17 cellular contexts compared by ENCODE assay signal in the genomic region with DNA sequence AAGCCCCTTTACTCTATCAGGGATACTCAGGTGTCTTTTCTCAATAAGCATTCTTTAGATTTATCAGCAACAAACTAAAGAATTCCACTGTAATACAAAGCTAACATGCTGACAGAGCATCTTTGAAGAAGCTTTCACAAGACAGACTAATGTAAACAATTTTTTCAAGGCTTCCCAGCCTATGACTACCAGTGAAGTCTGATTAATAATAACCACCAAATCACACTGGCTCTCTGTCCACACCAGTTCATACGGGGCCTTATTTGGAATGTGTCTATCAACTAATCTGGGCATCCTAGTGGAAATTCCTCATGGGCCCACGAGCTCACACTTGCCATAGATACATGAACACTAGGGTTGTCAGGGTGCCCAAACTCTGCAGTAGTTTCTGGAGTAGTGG.
DNase-seq lines count a peak whose midpoint lies in the region; FAIRE-seq and TF ChIP-seq lines count a peak whose summit lies in the region.
"Had no signal": no experiment of that assay in that cellular context is flagged by ENCODE, and none has a peak within 500 bp of the region (broad histone marks: within the 10 kb centered on the region; RNA-seq: fewer than 3 reads in every experiment).

No MANE protein-coding gene starts in this region.

- H3K27ac ChIP-seq in RWPE1 (no peak overlapping the region), epithelial cell of prostate (peak overlapping the region; percentile 41), ascending aorta (no peak overlapping the region), sigmoid colon (peak overlapping the region in 1 of 4 donors; percentile 11)
- H3K27ac ChIP-seq: ovary, testis had no signal

- H3K4me1 Mint-ChIP-seq in nephron, result peaks cover 29% of the 10 kb centered on the region

- H3K4me3 ChIP-seq in ascending aorta (no peak overlapping the region), sigmoid colon (no peak overlapping the region)
- H3K4me3 ChIP-seq: ovary, testis had no signal

- H3K36me3 ChIP-seq in ascending aorta (no peaks in the 10 kb centered on the region), sigmoid colon (no peaks in the 10 kb centered on the region)
- H3K36me3 ChIP-seq: ovary had no signal

- no peak for TF ChIP-seq CTCF in RWPE1 (conservative IDR thresholded peaks at IDR 0.05; ENCODE audit: low read depth)
- TF ChIP-seq CTCF in nephron (IDR thresholded peaks at IDR 0.05; ENCODE audit: unreplicated experiment in 3 of 3), result no peak
- no peak for TF ChIP-seq CTCF in ascending aorta (IDR thresholded peaks at IDR 0.05)
- no peak for TF ChIP-seq CTCF in D721Med (IDR thresholded peaks at IDR 0.05; ENCODE audit: insufficient read depth, missing control alignments)
- TF ChIP-seq CTCF in sigmoid colon (IDR thresholded peaks at IDR 0.05), result no peak

- no peak for FAIRE-seq in D721Med (lab: Jason Lieb, UNC)

- H3K27ac Mint-ChIP-seq in nephron, result peak overlapping the region; percentile 70 to 77 (median 74)
- H3K27ac Mint-ChIP-seq: activated T-helper 1 cell treated with anti-CD3 and anti-CD28 coated beads, Interleukin-12 subunit alpha, Interleukin-12 subunit beta, Interleukin-2, Interleukin-4 antibody, amounts not matched to agents 30 ng/mL and 10 ng/mL and 1 ng/mL, durations not matched to agents 14 hours and 24 hours and 36 hours; memory B cell had no signal

- no peak for TF ChIP-seq EP300 in sigmoid colon (IDR thresholded peaks at IDR 0.05)

- WGBS in sigmoid colon, 2 donors, result 75 to 83% methylated on average over 2 of the region's 2 CpGs

- POLR2A ChIA-PET in RWPE1 (lab: Yijun Ruan, JAX; ENCODE audit: low non-redundant PET), result no interaction called here

- no peaks in the 10 kb centered on the region for H3K9me3 ChIP-seq in ascending aorta
- no peaks in the 10 kb centered on the region for H3K9me3 ChIP-seq in sigmoid colon
- H3K9me3 ChIP-seq: ovary, testis had no signal

- intact Hi-C loops in ascending aorta (cut with DNase I) (no loop called here), sigmoid colon (cut with DNase I) (no loop called here)

- no peaks in the 10 kb centered on the region for H3K27me3 ChIP-seq in ascending aorta
- no peaks in the 10 kb centered on the region for H3K27me3 ChIP-seq in sigmoid colon
- H3K27me3 ChIP-seq: ovary, testis had no signal

- H3K4me1 ChIP-seq in ascending aorta, result peaks cover 0 to 10% of the 10 kb centered on the region in 2 donors
- H3K4me1 ChIP-seq in sigmoid colon, result peaks cover 0 to 21% (median 19%) of the 10 kb centered on the region in 4 donors

- H3K4me3 Mint-ChIP-seq in nephron, result no peak overlapping the region
- H3K4me3 Mint-ChIP-seq: activated T-helper 1 cell treated with anti-CD3 and anti-CD28 coated beads, Interleukin-12 subunit alpha, Interleukin-12 subunit beta, Interleukin-2, Interleukin-4 antibody, amounts not matched to agents 30 ng/mL and 10 ng/mL and 1 ng/mL, durations not matched to agents 14 hours and 24 hours and 36 hours; memory B cell had no signal

- CTCF ChIA-PET in RWPE1 (lab: Yijun Ruan, JAX), result no interaction called here

- no peak for TF ChIP-seq POLR2A in sigmoid colon (IDR thresholded peaks at IDR 0.05)

- DNase-seq in AG20443 (ENCODE audit: low spot score) (peak; percentile 31), RWPE1 (ENCODE audit: low spot score) (peak; percentile 30), epithelial cell of prostate (ENCODE audit: low read depth, low spot score) (peak; percentile 49), ascending aorta (ENCODE audit: low spot score in 2 of 2) (no peak), D721Med (ENCODE audit: insufficient read length, low spot score) (no peak), sigmoid colon (no peak)
- DNase-seq in stimulated activated CD8-positive, alpha-beta memory T cell treated with anti-CD3 and anti-CD28 coated beads, Interleukin-4, amount 100 ng/mL, for 48 hours, result no peak
- DNase-seq: activated CD4-positive, alpha-beta T cell treated with anti-CD3 and anti-CD28 coated beads for 48 hours; DMS53; NCI-H1436 treated with DMSO at 0.1 percent for 48 hours; NCI-H446 treated with DMSO at 0.1 percent for 48 hours; ovary; T-helper 2 cell; testis had no signal

- no peaks in the 10 kb centered on the region for H3K36me3 Mint-ChIP-seq in nephron (ENCODE audit: low read depth)

- H3K9me3 Mint-ChIP-seq in nephron, result no peaks in the 10 kb centered on the region
- H3K9me3 Mint-ChIP-seq: activated T-helper 1 cell treated with anti-CD3 and anti-CD28 coated beads, Interleukin-12 subunit alpha, Interleukin-12 subunit beta, Interleukin-2, Interleukin-4 antibody, amounts not matched to agents 30 ng/mL and 10 ng/mL and 1 ng/mL, durations not matched to agents 14 hours and 24 hours and 36 hours; memory B cell had no signal

- no peaks in the 10 kb centered on the region for H3K27me3 Mint-ChIP-seq in nephron (ENCODE audit: low read depth)
- H3K27me3 Mint-ChIP-seq: memory B cell had no signal

Comparison
In these comparisons a context has a peak if more than half of its experiments do, and no peak if none do; other contexts are left out.
1. DNase-seq: peak in AG20443 (single experiment), RWPE1 (single experiment) and epithelial cell of prostate (single experiment); none in ascending aorta (0 of 2), D721Med (single experiment), sigmoid colon (single experiment) and stimulated activated CD8-positive, alpha-beta memory T cell treated with anti-CD3 and anti-CD28 coated beads, Interleukin-4, amount 100 ng/mL, for 48 hours (single experiment).